In genomic region chr18:712401-713134, GRCh38 we compare ENCODE assay signal across 8 cellular contexts. TPM values are rescaled to one million over a fixed set of nuclear protein-coding genes. Genes with fewer than 3 reads are reported as not detected.
A peak's percentile ranks its signal among the peaks of the same experiment; 100 is the strongest.
DNase-seq lines count a peak whose midpoint lies in the region; ATAC-seq and TF ChIP-seq lines count a peak whose summit lies in the region.

ENOSF1 (minus strand) TSS chr18:712630; CDS start chr18:712587, 43 bp downstream.

- H3K9me3 ChIP-seq in BE2C, result no peaks in the 10 kb centered on the region
- no peaks in the 10 kb centered on the region for H3K9me3 ChIP-seq in mononuclear cell (ENCODE audit: low read depth, low read length)

- H3K4me1 ChIP-seq in BE2C (no peaks in the 10 kb centered on the region), mononuclear cell (ENCODE audit: insufficient read depth, low read length) (peaks cover 15% of the 10 kb centered on the region)

- no peaks in the 10 kb centered on the region for H3K36me3 ChIP-seq in BE2C

- H3K4me3 ChIP-seq in BE2C (ENCODE audit: low read depth, low read length) (peak within 1 kb of the TSS; percentile 84), epithelial cell of esophagus (ENCODE audit: low read length) (peak within 1 kb of the TSS; percentile 62), mononuclear cell (ENCODE audit: low read length) (peak within 1 kb of the TSS; percentile 45)

- ATAC-seq in GM19025 (IDR thresholded peaks at IDR 0.05; ENCODE audit: low read depth, unreplicated experiment) (peak; percentile 85), HG03196 (IDR thresholded peaks at IDR 0.05; ENCODE audit: unreplicated experiment) (peak; percentile 87)

- DNase-seq in BE2C (peak; percentile 79), NOMO-1 treated with dmso at 0.1 percent for 144 hours (lab: John Stamatoyannopoulos, UW; ENCODE audit: unreplicated experiment) (peak; percentile 33), activated T-cell treated with anti-CD3 and anti-CD28 coated beads for 1 hour (ENCODE audit: low read depth) (peak; percentile 67), epithelial cell of esophagus (ENCODE audit: low read depth) (peak; percentile 86)
- peak; percentile 50 to 55 for DNase-seq in stimulated activated CD8-positive, alpha-beta memory T cell treated with anti-CD3 and anti-CD28 coated beads, Interleukin-4, amount 100 ng/mL, for 1 hour (ENCODE audit: low read depth in 2 of 2, low spot score in 1 of 2)

- peak; percentile 42 for TF ChIP-seq CTCF in BE2C (IDR thresholded peaks at IDR 0.05; ENCODE audit: low read depth, low read length)
- TF ChIP-seq CTCF in epithelial cell of esophagus (IDR thresholded peaks at IDR 0.05; ENCODE audit: insufficient read depth, low read depth, low read length, missing control alignments), result peak; percentile 70

- H3K27me3 ChIP-seq in BE2C (no peaks in the 10 kb centered on the region), mononuclear cell (ENCODE audit: insufficient read depth, low read length) (peaks cover 3% of the 10 kb centered on the region)

RNA-seq across cellular contexts. Expression of gene ENOSF1, which starts in this region (rescaled TPM):
- 11.2 TPM for polyA plus RNA-seq in BE2C (2012; ENCODE audit: insufficient read depth, insufficient read length, low read depth)
- 16.1 TPM for total RNA-seq in mononuclear cell

Comparison
In these comparisons a context has a peak if more than half of its experiments do, and no peak if none do; other contexts are left out.
1. Peak in every context shown above with its lines: DNase-seq, ATAC-seq and H3K4me3 ChIP-seq.
2. DNase-seq: peak in every context shown above with its lines; median percentile 86 in epithelial cell of esophagus; 79 in BE2C; 67 in activated T-cell treated with anti-CD3 and anti-CD28 coated beads for 1 hour; 52 in stimulated activated CD8-positive, alpha-beta memory T cell treated with anti-CD3 and anti-CD28 coated beads, Interleukin-4, amount 100 ng/mL, for 1 hour; 33 in NOMO-1 treated with dmso at 0.1 percent for 144 hours.